In the genomic region with DNA sequence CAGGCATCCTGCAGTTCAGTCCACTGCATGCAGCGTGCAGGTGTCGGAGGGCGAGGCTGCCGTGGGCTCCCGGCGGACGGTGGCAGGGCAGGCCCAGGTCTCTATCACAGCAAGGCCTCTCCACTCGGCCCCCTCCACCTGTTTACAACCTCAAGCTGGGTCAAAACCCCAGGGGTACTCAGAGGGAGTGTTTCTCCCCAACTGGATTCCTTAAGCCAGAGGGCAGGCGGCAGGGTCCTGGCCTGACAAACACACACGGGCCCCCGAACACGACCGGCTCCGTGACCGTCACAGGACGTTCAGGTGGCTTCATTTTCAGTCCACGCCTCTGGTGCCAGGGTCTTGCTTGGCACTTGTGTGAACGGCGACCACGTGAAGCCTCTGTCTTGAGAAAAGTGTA, we compare ENCODE assay signal across 2 cellular contexts.
TF ChIP-seq lines count a peak whose summit lies in the region.

No MANE protein-coding gene starts in this region.

TF ChIP-seq in H1, 55 proteins besides CTCF, POLR2A, EP300 and RAD21:
- TF ChIP-seq GTF2F1 (IDR thresholded peaks at IDR 0.05; ENCODE audit: borderline replicate concordance, low read depth, low read length): no peak
- TF ChIP-seq BACH1 (IDR thresholded peaks at IDR 0.05; ENCODE audit: low read length): no peak
- no peak for TF ChIP-seq SAP30 (IDR thresholded peaks at IDR 0.05; ENCODE audit: insufficient read depth, insufficient replicate concordance, low read length)

TF ChIP-seq in GM12891, 5 proteins besides CTCF, POLR2A, EP300 and RAD21:
- TF ChIP-seq POU2F2 (IDR thresholded peaks at IDR 0.05; ENCODE audit: low read depth, low read length) (no peak), PAX5 (IDR thresholded peaks at IDR 0.05; ENCODE audit: insufficient read depth, low read length, severe bottlenecking) (no peak), POLR2AphosphoS5 (IDR thresholded peaks at IDR 0.05; ENCODE audit: low read depth, low read length) (no peak), TAF1 (IDR thresholded peaks at IDR 0.05; ENCODE audit: low read depth, low read length) (no peak), SPI1 (IDR thresholded peaks at IDR 0.05; ENCODE audit: low read depth, low read length) (no peak)
